Comparison of ENCODE assay signal across 18 cellular contexts in the genomic region with DNA sequence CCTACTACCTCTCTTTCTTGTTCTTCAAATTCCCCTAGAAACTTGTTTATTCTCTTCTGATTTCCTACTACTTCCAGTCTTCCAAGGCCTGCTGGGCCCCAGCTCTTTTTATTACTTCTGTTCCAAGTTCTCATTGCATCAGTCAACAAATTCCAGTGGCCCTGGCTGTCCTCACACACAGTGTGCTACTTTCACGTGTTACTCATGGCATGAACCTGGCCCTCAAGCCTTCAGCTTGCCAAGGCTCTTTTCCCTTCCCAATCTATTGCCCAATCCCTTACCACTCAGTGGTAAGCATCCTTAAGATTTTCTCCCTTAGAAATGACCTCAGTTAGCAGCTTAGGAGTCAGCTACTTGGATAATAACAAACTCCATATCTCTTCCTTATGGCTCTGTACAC.
DNase-seq lines count a peak whose midpoint lies in the region; ATAC-seq and TF ChIP-seq lines count a peak whose summit lies in the region.
"Had no signal": no experiment of that assay in that cellular context is flagged by ENCODE, and none has a peak within 500 bp of the region (broad histone marks: within the 10 kb centered on the region; RNA-seq: fewer than 3 reads in every experiment).

No MANE protein-coding gene starts in this region.

- CTCF ChIA-PET in activated CD4-positive, alpha-beta memory T cell treated with anti-CD3 and anti-CD28 coated beads, Interleukin-2, amount 10 ng/mL, durations not matched to agents 7 days and 5 days (lab: Charles Lee) = interaction anchor here (2.2 kb wide), 1 partner anchor 11 kb away, joined by 10 read pairs; no protein-coding TSS in a partner anchor

- H3F3A ChIP-seq in GM23338 (replicated peaks; ENCODE audit: low read depth) = 0 out of 2 replicates have a peak, but pooled peaks cover 5% of the 10 kb centered on the region

- H3K4me3 ChIP-seq in GM23338 (no peak overlapping the region), epithelial cell of esophagus (ENCODE audit: low read length) (no peak overlapping the region)
- H3K4me3 ChIP-seq: breast epithelium, esophagus muscularis mucosa had no signal

- POLR2A ChIA-PET in activated CD4-positive, alpha-beta memory T cell treated with anti-CD3 and anti-CD28 coated beads, Interleukin-2, amount 10 ng/mL, durations not matched to agents 7 days and 5 days (lab: Charles Lee) = no interaction called here

- H3K4me3 Mint-ChIP-seq in GM23338 = no peak overlapping the region
- no peak overlapping the region for H3K4me3 Mint-ChIP-seq in activated CD4-positive, alpha-beta memory T cell treated with anti-CD3 and anti-CD28 coated beads, Interleukin-2, amount 10 ng/mL, durations not matched to agents 7 days and 5 days
- H3K4me3 Mint-ChIP-seq: activated B cell treated with CpG ODN at 0.5 μM for 24 hours; activated CD8-positive, alpha-beta T cell treated with anti-CD3 and anti-CD28 coated beads, Interleukin-2, amount 10 ng/mL, durations not matched to agents 7 days and 5 days; stimulated activated naive CD8-positive, alpha-beta T cell treated with anti-CD3 and anti-CD28 coated beads, Interleukin-15, amount 100 ng/mL, for 72 hours; T-helper 17 cell had no signal

- no peak for ATAC-seq in GM23338
- ATAC-seq: activated CD8-positive, alpha-beta T cell treated with anti-CD3 and anti-CD28 coated beads, Interleukin-2, amount 10 ng/mL, durations not matched to agents 7 days and 5 days; activated naive CD4-positive, alpha-beta T cell treated with anti-CD3 and anti-CD28 coated beads, Interleukin-2, amount 50 U/mL, for 72 hours; stimulated activated naive CD8-positive, alpha-beta T cell treated with anti-CD3 and anti-CD28 coated beads, Interleukin-15, amount 100 ng/mL, for 72 hours; T-helper 17 cell had no signal

- no peak overlapping the region for H3K27ac Mint-ChIP-seq in GM23338
- no peak overlapping the region for H3K27ac Mint-ChIP-seq in activated CD4-positive, alpha-beta memory T cell treated with anti-CD3 and anti-CD28 coated beads, Interleukin-2, amount 10 ng/mL, durations not matched to agents 7 days and 5 days
- H3K27ac Mint-ChIP-seq: activated B cell treated with CpG ODN at 0.5 μM for 24 hours; activated CD8-positive, alpha-beta T cell treated with anti-CD3 and anti-CD28 coated beads, Interleukin-2, amount 10 ng/mL, durations not matched to agents 7 days and 5 days; activated naive CD4-positive, alpha-beta T cell treated with anti-CD3 and anti-CD28 coated beads, Interleukin-2, amount 50 U/mL, for 72 hours; stimulated activated naive CD8-positive, alpha-beta T cell treated with anti-CD3 and anti-CD28 coated beads, Interleukin-15, amount 100 ng/mL, for 72 hours; T-helper 17 cell had no signal

- H2AFZ ChIP-seq in GM23338 = no peak overlapping the region; the same call in 1 of the 2 replicates

- no peaks in the 10 kb centered on the region for H3K27me3 ChIP-seq in GM23338 (ENCODE audit: insufficient read depth)
- H3K27me3 ChIP-seq: breast epithelium, esophagus muscularis mucosa had no signal

- peaks cover 17% of the 10 kb centered on the region for H3K9me2 ChIP-seq in GM23338 (ENCODE audit: insufficient read depth)

- no peak for TF ChIP-seq CTCF in GM23338 (conservative IDR thresholded peaks at IDR 0.05; ENCODE audit: low read depth in 2 of 2)
- TF ChIP-seq CTCF in epithelial cell of esophagus (IDR thresholded peaks at IDR 0.05; ENCODE audit: insufficient read depth, low read depth, low read length, missing control alignments) = no peak

- peak overlapping the region; percentile 27; the same call in 1 of the 2 replicates for H3K4me2 ChIP-seq in GM23338

- peak overlapping the region; percentile 75; the same call in 1 of the 2 replicates for H3K27ac ChIP-seq in GM23338 (ENCODE audit: low read depth)
- H3K27ac ChIP-seq: breast epithelium, esophagus muscularis mucosa had no signal

- no peaks in the 10 kb centered on the region for H3K36me3 ChIP-seq in GM23338 (ENCODE audit: insufficient read depth)
- H3K36me3 ChIP-seq: breast epithelium, esophagus muscularis mucosa had no signal

- peaks cover 2% of the 10 kb centered on the region for H3K27me3 Mint-ChIP-seq in GM23338 (ENCODE audit: insufficient read depth, low read depth, poor library complexity)
- H3K27me3 Mint-ChIP-seq in activated CD4-positive, alpha-beta memory T cell treated with anti-CD3 and anti-CD28 coated beads, Interleukin-2, amount 10 ng/mL, durations not matched to agents 7 days and 5 days = peaks cover 3% of the 10 kb centered on the region
- H3K27me3 Mint-ChIP-seq: activated B cell treated with CpG ODN at 0.5 μM for 24 hours; stimulated activated naive CD8-positive, alpha-beta T cell treated with anti-CD3 and anti-CD28 coated beads, Interleukin-15, amount 100 ng/mL, for 72 hours had no signal

- H4K20me1 ChIP-seq in GM23338 (replicated peaks; ENCODE audit: insufficient read depth) = no peaks in the 10 kb centered on the region

- peaks cover 14% of the 10 kb centered on the region for H3K4me1 ChIP-seq in GM23338 (ENCODE audit: insufficient read depth)
- H3K4me1 ChIP-seq: breast epithelium, esophagus muscularis mucosa had no signal

- no peak for DNase-seq in GM23338 (ENCODE audit: low spot score)
- peak; percentile 15 for DNase-seq in epithelial cell of esophagus (ENCODE audit: low read depth)
- DNase-seq in iris pigment epithelial cell (ENCODE audit: low read depth) = peak; percentile 18
- peak; percentile 35 for DNase-seq in stromal cell of bone marrow (ENCODE audit: low read depth)
- no peak for DNase-seq in activated CD4-positive, alpha-beta memory T cell treated with anti-CD3 and anti-CD28 coated beads, Interleukin-2, amount 10 ng/mL, durations not matched to agents 7 days and 5 days
- no peak for DNase-seq in RPMI8226
- DNase-seq in NCI-H2196 treated with DMSO at 0.1 percent for 48 hours (lab: John Stamatoyannopoulos, UW; ENCODE audit: unreplicated experiment) = no peak
- no peak for DNase-seq in KBM-7
- DNase-seq: activated B cell treated with CpG ODN at 0.5 μM for 24 hours; activated CD8-positive, alpha-beta T cell treated with anti-CD3 and anti-CD28 coated beads, Interleukin-2, amount 10 ng/mL, durations not matched to agents 7 days and 5 days; activated T-cell treated with anti-CD3 and anti-CD28 coated beads, Interleukin-2, amount 50 U/mL, for 48 hours; Kasumi-1; kidney glomerular epithelial cell; stimulated activated naive CD8-positive, alpha-beta T cell treated with anti-CD3 and anti-CD28 coated beads, Interleukin-15, amount 100 ng/mL, for 72 hours; T-helper 17 cell had no signal

- no peaks in the 10 kb centered on the region for H3K79me2 ChIP-seq in GM23338 (replicated peaks; ENCODE audit: insufficient read depth)

- H3K9me3 Mint-ChIP-seq in GM23338 = no peaks in the 10 kb centered on the region
- H3K9me3 Mint-ChIP-seq in activated CD4-positive, alpha-beta memory T cell treated with anti-CD3 and anti-CD28 coated beads, Interleukin-2, amount 10 ng/mL, durations not matched to agents 7 days and 5 days = no peaks in the 10 kb centered on the region
- H3K9me3 Mint-ChIP-seq: activated B cell treated with CpG ODN at 0.5 μM for 24 hours; stimulated activated naive CD8-positive, alpha-beta T cell treated with anti-CD3 and anti-CD28 coated beads, Interleukin-15, amount 100 ng/mL, for 72 hours had no signal

- no peaks in the 10 kb centered on the region for H3K36me3 Mint-ChIP-seq in GM23338 (ENCODE audit: low read depth)
- no peaks in the 10 kb centered on the region for H3K36me3 Mint-ChIP-seq in activated CD4-positive, alpha-beta memory T cell treated with anti-CD3 and anti-CD28 coated beads, Interleukin-2, amount 10 ng/mL, durations not matched to agents 7 days and 5 days (ENCODE audit: low read depth)
- H3K36me3 Mint-ChIP-seq: activated naive CD4-positive, alpha-beta T cell treated with anti-CD3 and anti-CD28 coated beads, Interleukin-2, amount 50 U/mL, for 72 hours had no signal

- in situ Hi-C loops in KBM-7 (cut with MboI; ENCODE audit: low pct_unique_long_range_greater_than_20kb, low sequenced_read_pairs) = loop anchor here (25.0 kb wide), 1 partner anchor 805 kb away; no protein-coding TSS in a partner anchor

- peaks cover 23% of the 10 kb centered on the region for H3K4me1 Mint-ChIP-seq in GM23338
- no peaks in the 10 kb centered on the region for H3K4me1 Mint-ChIP-seq in activated CD4-positive, alpha-beta memory T cell treated with anti-CD3 and anti-CD28 coated beads, Interleukin-2, amount 10 ng/mL, durations not matched to agents 7 days and 5 days
- H3K4me1 Mint-ChIP-seq: activated B cell treated with CpG ODN at 0.5 μM for 24 hours; stimulated activated naive CD8-positive, alpha-beta T cell treated with anti-CD3 and anti-CD28 coated beads, Interleukin-15, amount 100 ng/mL, for 72 hours; T-helper 17 cell had no signal

TF ChIP-seq in GM23338, 12 proteins besides CTCF, POLR2A, EP300 and RAD21:
- TF ChIP-seq STAT1 (IDR thresholded peaks at IDR 0.05; ENCODE audit: unreplicated experiment) = no peak

Comparison
In these comparisons a context has a peak if more than half of its experiments do, and no peak if none do; other contexts are left out.
1. DNase-seq: peak in epithelial cell of esophagus (single experiment), iris pigment epithelial cell (single experiment) and stromal cell of bone marrow (single experiment); none in GM23338 (single experiment), activated CD4-positive, alpha-beta memory T cell treated with anti-CD3 and anti-CD28 coated beads, Interleukin-2, amount 10 ng/mL, durations not matched to agents 7 days and 5 days (single experiment), RPMI8226 (single experiment), NCI-H2196 treated with DMSO at 0.1 percent for 48 hours (single experiment) and KBM-7 (single experiment).